26 cellular contexts compared by ENCODE assay signal in genomic region chr1:53143527-53143926, GRCh38. TPM values are rescaled to one million over a fixed set of nuclear protein-coding genes. Genes with fewer than 3 reads are reported as not detected.
"Had no signal": no experiment of that assay in that cellular context is flagged by ENCODE, and none has a peak within 500 bp of the region (broad histone marks: within the 10 kb centered on the region; RNA-seq: fewer than 3 reads in every experiment).

No MANE protein-coding gene starts in this region.

- DNase-seq: dermis blood vessel endothelial cell; effector CD4-positive, alpha-beta T cell; foreskin fibroblast; glutamatergic neuron; kidney; left cardiac atrium; left ventricle myocardium superior; mesendoderm; naive B cell; occipital lobe; pancreas; stimulated activated CD4-positive, alpha-beta T cell treated with anti-CD3 and anti-CD28 coated beads, Interleukin-15, amount 100 ng/mL, for 24 hours; stimulated activated CD4-positive, alpha-beta T cell treated with anti-CD3 and anti-CD28 coated beads, Interleukin-1b, Interleukin-23, amount 100 ng/mL, for 48 hours; stimulated activated CD4-positive, alpha-beta T cell treated with anti-CD3 and anti-CD28 coated beads, Interleukin-4, amount 100 ng/mL, for 24 hours; tibial artery; upper lobe of left lung; uterus had no signal

- H3K4me3 ChIP-seq: gastroesophageal sphincter, lung, pancreas, prostate gland, right lobe of liver, tibial artery, upper lobe of left lung, uterus had no signal

- ATAC-seq: gastroesophageal sphincter; left cardiac atrium; left ventricle myocardium superior; pancreas; right lobe of liver; stimulated activated memory B cell treated with anti-CD40 and anti-IgM and Interleukin-4, amounts not matched to agents 10 μg/mL and 1 μg/mL and 100 μg/mL, for 72 hours had no signal

- H3K27ac ChIP-seq: gastroesophageal sphincter, pancreas, prostate gland, right lobe of liver, tibial artery, upper lobe of left lung, uterus had no signal

- H3K9me3 Mint-ChIP-seq: stimulated activated naive CD8-positive, alpha-beta T cell treated with anti-CD3 and anti-CD28 coated beads, Interleukin-15, Interleukin-2, amounts not matched to agents 100 ng/mL and 50 ng/mL, for 24 hours had no signal

- H3K36me3 Mint-ChIP-seq: naive B cell; stimulated activated memory B cell treated with anti-CD40 and anti-IgM and Interleukin-4, amounts not matched to agents 10 μg/mL and 1 μg/mL and 100 μg/mL, for 72 hours had no signal

- H3K4me3 Mint-ChIP-seq: naive B cell; nephron; stimulated activated memory B cell treated with anti-CD40 and anti-IgM and Interleukin-4, amounts not matched to agents 10 μg/mL and 1 μg/mL and 100 μg/mL, for 72 hours; stimulated activated naive CD8-positive, alpha-beta T cell treated with anti-CD3 and anti-CD28 coated beads, Interleukin-15, Interleukin-2, amounts not matched to agents 100 ng/mL and 50 ng/mL, for 24 hours had no signal

- H3K27ac Mint-ChIP-seq: naive B cell; stimulated activated memory B cell treated with anti-CD40 and anti-IgM and Interleukin-4, amounts not matched to agents 10 μg/mL and 1 μg/mL and 100 μg/mL, for 72 hours; stimulated activated naive CD8-positive, alpha-beta T cell treated with anti-CD3 and anti-CD28 coated beads, Interleukin-15, Interleukin-2, amounts not matched to agents 100 ng/mL and 50 ng/mL, for 24 hours had no signal

- H3K4me1 Mint-ChIP-seq: naive B cell; stimulated activated memory B cell treated with anti-CD40 and anti-IgM and Interleukin-4, amounts not matched to agents 10 μg/mL and 1 μg/mL and 100 μg/mL, for 72 hours had no signal

RNA-seq across cellular contexts. Expression of gene SLC1A7, which starts 1.1 kb away (rescaled TPM):
- total RNA-seq: dermis blood vessel endothelial cell, kidney, occipital lobe, pancreas, renal cortical epithelial cell, temporal lobe had no signal
